9 cellular contexts compared by ENCODE assay signal in the genomic region with DNA sequence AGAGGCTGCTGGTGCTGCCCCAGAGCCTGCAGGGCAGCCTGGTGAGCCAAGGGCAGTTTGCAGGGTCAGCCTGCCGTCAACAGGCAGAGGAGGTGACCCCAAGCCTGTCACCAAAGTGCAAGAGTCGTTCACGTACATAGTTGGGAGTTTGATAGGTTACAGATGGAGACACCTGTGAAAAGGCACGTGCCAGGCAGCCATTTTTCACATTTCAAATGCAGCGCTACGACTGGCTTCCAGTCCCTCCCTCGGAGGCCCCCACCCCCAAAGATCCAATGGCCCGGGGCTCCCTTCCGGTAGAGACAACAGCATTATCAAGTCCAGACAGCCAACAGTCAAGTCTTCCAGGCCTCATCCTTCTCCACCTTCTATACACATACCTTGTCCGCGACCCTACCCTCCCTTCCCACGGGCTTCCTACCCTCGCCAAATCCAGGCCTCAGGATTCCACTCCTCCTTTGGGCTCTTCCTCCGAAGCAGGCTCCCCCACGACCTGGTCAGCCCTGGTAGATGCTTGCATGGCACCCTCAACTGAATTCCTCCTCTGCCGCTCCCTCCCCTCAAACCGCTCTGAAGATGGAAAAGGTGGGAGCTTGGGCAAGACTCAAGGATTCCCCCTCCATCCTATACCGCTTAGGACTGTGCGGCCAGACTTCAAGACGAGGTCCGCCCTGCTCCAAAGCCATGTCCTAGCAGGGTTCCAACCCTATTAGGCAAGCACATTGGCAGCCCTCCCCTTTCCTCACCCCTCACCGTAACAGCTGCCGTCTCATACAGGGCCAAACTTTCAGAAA. TPM values are rescaled to one million over a fixed set of nuclear protein-coding genes. Genes with fewer than 3 reads are reported as not detected.
A peak's percentile ranks its signal among the peaks of the same experiment; 100 is the strongest.
DNase-seq lines count a peak whose midpoint lies in the region; TF ChIP-seq lines count a peak whose summit lies in the region.
"Had no signal": no experiment of that assay in that cellular context is flagged by ENCODE, and none has a peak within 500 bp of the region (broad histone marks: within the 10 kb centered on the region; RNA-seq: fewer than 3 reads in every experiment).

No MANE protein-coding gene starts in this region.

- H3K36me3 Mint-ChIP-seq in endothelial cell (ENCODE audit: low read depth, unreplicated experiment), result peaks cover 60% of the 10 kb centered on the region
- H3K36me3 Mint-ChIP-seq in progenitor cell of endocrine pancreas (ENCODE audit: insufficient read depth), result peaks cover 42% of the 10 kb centered on the region

- H3K27me3 Mint-ChIP-seq in endothelial cell (ENCODE audit: unreplicated experiment) (peaks cover 48% of the 10 kb centered on the region), progenitor cell of endocrine pancreas (no peaks in the 10 kb centered on the region)

- TF ChIP-seq CTCF in NB4 (IDR thresholded peaks at IDR 0.05; ENCODE audit: low read depth, low read length) (no peak), endothelial cell (IDR thresholded peaks at IDR 0.05; ENCODE audit: unreplicated experiment) (no peak), progenitor cell of endocrine pancreas (IDR thresholded peaks at IDR 0.05; ENCODE audit: unreplicated experiment) (no peak), MM.1S (IDR thresholded peaks at IDR 0.05; ENCODE audit: low read length) (no peak)

- no peaks in the 10 kb centered on the region for H3K9me3 ChIP-seq in MM.1S (replicated peaks; ENCODE audit: insufficient read depth, low read length)

- peaks cover 27% of the 10 kb centered on the region for H3K36me3 ChIP-seq in MM.1S (replicated peaks; ENCODE audit: insufficient read depth, low read length)

- no peak overlapping the region for H3K27ac ChIP-seq in MM.1S (ENCODE audit: low read length)
- H3K27ac ChIP-seq: foreskin keratinocyte had no signal

- DNase-seq in ELF-1 (ENCODE audit: low read depth, low spot score) (peak; percentile 39), NB4 (ENCODE audit: low read depth) (peak; percentile 23), endothelial cell (ENCODE audit: low spot score) (no peak), progenitor cell of endocrine pancreas (ENCODE audit: low spot score, unreplicated experiment) (no peak), retina (no peak), MM.1S (no peak), kidney tubule cell (ENCODE audit: low spot score) (no peak)
- DNase-seq: foreskin keratinocyte; NK-92 treated with Interleukin-12 subunit alpha and Interleukin-12 subunit beta, amount 100 ng/mL, for 24 hours had no signal

- H3K4me1 Mint-ChIP-seq in endothelial cell (ENCODE audit: unreplicated experiment), result peaks cover 9% of the 10 kb centered on the region
- H3K4me1 Mint-ChIP-seq in progenitor cell of endocrine pancreas (ENCODE audit: low read depth), result peaks cover 23% of the 10 kb centered on the region

- peaks cover 21% of the 10 kb centered on the region for H3K79me2 ChIP-seq in MM.1S (ENCODE audit: low read length)

- no peak overlapping the region for H3K9ac ChIP-seq in MM.1S (ENCODE audit: low read length)

- peaks cover 23% of the 10 kb centered on the region for H4K20me1 ChIP-seq in MM.1S (ENCODE audit: insufficient read depth, low read length)

- H3K4me3 ChIP-seq in NB4 (ENCODE audit: low read depth, low read length) (no peak overlapping the region), MM.1S (ENCODE audit: low read length) (no peak overlapping the region)

- H3K27ac Mint-ChIP-seq in endothelial cell (ENCODE audit: unreplicated experiment) (peak overlapping the region; percentile 63), progenitor cell of endocrine pancreas (peak overlapping the region; percentile 69)

- H3K4me3 Mint-ChIP-seq in endothelial cell (ENCODE audit: unreplicated experiment) (peak overlapping the region; percentile 82), progenitor cell of endocrine pancreas (ENCODE audit: low read depth) (no peak overlapping the region)

- no peak overlapping the region for H3K4me2 ChIP-seq in MM.1S (ENCODE audit: low read depth, low read length)

- peaks cover 45% of the 10 kb centered on the region for H3F3A ChIP-seq in MM.1S (ENCODE audit: insufficient read depth, low read length)

- H2AFZ ChIP-seq in MM.1S (ENCODE audit: low read length), result no peak overlapping the region

- H3K27me3 ChIP-seq in MM.1S (replicated peaks; ENCODE audit: insufficient read depth, low read length), result no peaks in the 10 kb centered on the region
- H3K27me3 ChIP-seq: foreskin keratinocyte had no signal

- TF ChIP-seq POLR2A in NB4 (IDR thresholded peaks at IDR 0.05; ENCODE audit: extremely low read depth, insufficient read length), result no peak

- peaks cover 6% of the 10 kb centered on the region for H3K4me1 ChIP-seq in MM.1S (ENCODE audit: low read length)

- H3K9me3 Mint-ChIP-seq in endothelial cell (ENCODE audit: unreplicated experiment) (no peaks in the 10 kb centered on the region), progenitor cell of endocrine pancreas (ENCODE audit: low read depth) (no peaks in the 10 kb centered on the region)

- H3K9me2 ChIP-seq in MM.1S (replicated peaks; ENCODE audit: insufficient read depth, low read length), result no peaks in the 10 kb centered on the region

RNA-seq across cellular contexts. Expression of gene HNRNPH1, which starts 13.2 kb away (rescaled TPM):
- total RNA-seq in endothelial cell (ENCODE audit: unreplicated experiment) (852 TPM), progenitor cell of endocrine pancreas (1,377 and 1,392 TPM in 2 replicates)

RNA-seq across cellular contexts. Expression of gene RUFY1, which starts 60.0 kb away (rescaled TPM):
- total RNA-seq in endothelial cell (ENCODE audit: unreplicated experiment), result 30.5 TPM
- 69.1 and 71.2 TPM in 2 replicates for total RNA-seq in progenitor cell of endocrine pancreas

Comparison
In these comparisons a context has a peak if more than half of its experiments do, and no peak if none do; other contexts are left out.
1. DNase-seq: peak in ELF-1 (single experiment) and NB4 (single experiment); none in endothelial cell (single experiment), progenitor cell of endocrine pancreas (single experiment), retina (single experiment), MM.1S (single experiment) and kidney tubule cell (single experiment).